ENCODE assay signal across 9 cellular contexts in the genomic region with DNA sequence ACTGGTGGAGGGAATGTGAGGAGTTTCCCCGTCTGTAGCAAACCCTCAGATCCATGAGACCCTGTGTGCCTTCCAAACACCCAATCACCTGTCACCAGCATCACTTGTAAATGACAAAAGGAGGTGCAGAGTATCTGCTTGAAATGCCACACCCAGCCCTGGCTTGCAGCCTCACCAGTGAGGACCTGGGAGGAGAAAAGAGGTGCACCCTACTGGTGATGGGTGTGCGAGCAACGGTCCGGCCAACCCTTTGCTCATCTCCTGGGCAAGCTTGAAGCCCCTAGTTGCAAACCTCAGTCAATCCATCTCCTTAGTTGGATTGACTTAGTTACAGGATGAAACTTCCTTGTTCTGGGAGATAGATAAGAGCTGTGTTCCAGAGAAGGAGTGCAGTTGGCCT.
DNase-seq lines count a peak whose midpoint lies in the region; ATAC-seq, FAIRE-seq and TF ChIP-seq lines count a peak whose summit lies in the region.
"Had no signal": no experiment of that assay in that cellular context is flagged by ENCODE, and none has a peak within 500 bp of the region (broad histone marks: within the 10 kb centered on the region; RNA-seq: fewer than 3 reads in every experiment).

No MANE protein-coding gene starts in this region.

- H3K4me1 ChIP-seq in GM12878 (ENCODE audit: control insufficient read depth, insufficient read depth, low read length): no peaks in the 10 kb centered on the region

- BruUV-seq in GM12878 (replicated peaks; lab: Mats Ljungman, UMichigan): no TSS peak

- DNase-seq in GM06990 (ENCODE audit: extremely low read depth, insufficient read length): no peak
- DNase-seq in GM12878 (ENCODE audit: low read depth, low spot score): no peak
- no peak for DNase-seq in LoVo (ENCODE audit: low spot score)
- DNase-seq in cerebellum (ENCODE audit: low spot score): no peak
- DNase-seq in occipital lobe (lab: John Stamatoyannopoulos, UW): no peak
- no peak for DNase-seq in activated T-cell treated with anti-CD3 and anti-CD28 coated beads, Interleukin-2, amount 50 U/mL, for 1 hour

- H3K9ac ChIP-seq in GM12878 (ENCODE audit: control insufficient read depth, insufficient read depth, low read length): no peak overlapping the region

- H3K36me3 ChIP-seq in GM06990 (ENCODE audit: control insufficient read depth, insufficient read depth, low read length) (no peaks in the 10 kb centered on the region), GM12878 (ENCODE audit: control insufficient read depth in 2 of 2, insufficient read depth in 2 of 2, low read length in 1 of 2) (no peaks in the 10 kb centered on the region)
- H3K36me3 ChIP-seq: SJSA1 had no signal

- FAIRE-seq in GM12878 (lab: Jason Lieb, UNC): peak; percentile 74

- SMC1A ChIA-PET in GM12878 (lab: Charles Lee; ENCODE audit: uncharacterized antibody, unreplicated experiment): interaction anchor here (1.2 to 4.6 kb wide), 4 partner anchors 37 to 193 kb away, joined by 3 to 59 read pairs (median 22); no protein-coding TSS in a partner anchor

- ATAC-seq in GM19043 (IDR thresholded peaks at IDR 0.05; ENCODE audit: low read depth, unreplicated experiment) (peak; percentile 58), HG03460 (IDR thresholded peaks at IDR 0.05; ENCODE audit: unreplicated experiment) (peak; percentile 79), GM12878 (peak; percentile 74)

- 47% methylated on average over 4 of the region's 4 CpGs for WGBS in GM12878 (ENCODE audit: insufficient coverage, insufficient replicate concordance, low lambda C conversion rate, missing lambda C conversion rate)

- in situ Hi-C loops in GM12878 (cut with MboI): loop anchor here (5.0 kb wide), 1 partner anchor 187 kb away; no protein-coding TSS in a partner anchor

- peak; percentile 39; the same call in 1 of the 2 replicates for TF ChIP-seq RAD21 in GM12878 (IDR thresholded peaks at IDR 0.05; ENCODE audit: insufficient read depth, low read depth, low read length)

- CTCF ChIA-PET in GM12878 (lab: Yijun Ruan, JAX): interaction anchor here (0.9 to 4.4 kb wide), 10 partner anchors 14 to 284 kb away, joined by 3 to 74 read pairs (median 4); no protein-coding TSS in a partner anchor

- RAD21 ChIA-PET in GM12878 (lab: Charles Lee; ENCODE audit: unreplicated experiment): interaction anchor here (0.6 to 6.1 kb wide), 7 partner anchors 184 to 588 kb away, joined by 3 to 113 read pairs (median 4); no protein-coding TSS in a partner anchor

- no peaks in the 10 kb centered on the region for H3K9me3 ChIP-seq in GM12878 (replicated peaks; ENCODE audit: control insufficient read depth, insufficient read depth, low read length)
- H3K9me3 ChIP-seq: SJSA1 had no signal

- peak; percentile 47 for TF ChIP-seq CTCF in GM06990 (IDR thresholded peaks at IDR 0.05; ENCODE audit: insufficient read depth, low read length, poor library complexity, severe bottlenecking)
- peak; percentile 37 to 39 (median 38); a peak in 3 of 6 replicates for TF ChIP-seq CTCF in GM12878 (IDR thresholded peaks at IDR 0.05 in 2 of 3, conservative IDR thresholded peaks at IDR 0.05 in 1 of 3; ENCODE audit: control insufficient read depth in 2 of 3, extremely low read depth in 1 of 3, insufficient read depth in 1 of 3, low read depth in 3 of 3, low read length in 3 of 3)

- no peak overlapping the region for H2AFZ ChIP-seq in GM12878 (ENCODE audit: control insufficient read depth, low read depth, low read length)

- no peak for TF ChIP-seq EP300 in GM12878 (IDR thresholded peaks at IDR 0.05; ENCODE audit: borderline replicate concordance in 1 of 2, control insufficient read depth in 1 of 2, low read depth in 2 of 2, low read length in 2 of 2)

- POLR2A ChIA-PET in GM12878 (lab: Charles Lee): interaction anchor here (0.6 to 2.0 kb wide), 2 partner anchors 184 to 191 kb away, joined by 4 to 16 read pairs; no protein-coding TSS in a partner anchor

- H3K4me2 ChIP-seq in GM12878 (ENCODE audit: control insufficient read depth, insufficient read depth): no peak overlapping the region

- no peaks in the 10 kb centered on the region for H3K79me2 ChIP-seq in GM12878 (ENCODE audit: control insufficient read depth, insufficient read depth, low read length)

- H3K27ac ChIP-seq in GM12878 (ENCODE audit: control insufficient read depth, insufficient read depth): no peak overlapping the region
- H3K27ac ChIP-seq: SJSA1 had no signal

- no peaks in the 10 kb centered on the region for H4K20me1 ChIP-seq in GM12878 (ENCODE audit: control insufficient read depth, insufficient read depth)

- H3K27me3 ChIP-seq in GM06990 (replicated peaks; ENCODE audit: control insufficient read depth, insufficient read depth, low read length): no peaks in the 10 kb centered on the region; the same call in 1 of the 2 replicates
- H3K27me3 ChIP-seq in GM12878 (replicated peaks in 1 of 2; ENCODE audit: control insufficient read depth in 2 of 2, insufficient read depth in 2 of 2, low read length in 1 of 2): no peaks in the 10 kb centered on the region
- H3K27me3 ChIP-seq: SJSA1 had no signal

- H3K4me3 ChIP-seq in GM06990 (replicated peaks; ENCODE audit: low read depth, low read length) (no peak overlapping the region), GM12878 (no peak overlapping the region)
- H3K4me3 ChIP-seq: SJSA1 had no signal

- intact Hi-C loops in GM12878 (cut with micrococcal nuclease; ENCODE audit: unreplicated experiment): loop anchor here (5.0 to 10.0 kb wide), 2 partner anchors 62 to 109 kb away; partner anchors contain the start of gene WAPL

- no peak for TF ChIP-seq POLR2A in GM12878 (IDR thresholded peaks at IDR 0.05; ENCODE audit: low read depth, low read length)

TF ChIP-seq in GM12878, 131 proteins besides CTCF, POLR2A, EP300 and RAD21:
- no peak for TF ChIP-seq SPI1 (IDR thresholded peaks at IDR 0.05; ENCODE audit: borderline replicate concordance, insufficient read depth, low read depth, low read length)
- TF ChIP-seq IRF4 (IDR thresholded peaks at IDR 0.05; ENCODE audit: low read depth, low read length): 0 out of 2 replicates have a peak, but pooled peaks have one; percentile 11
- TF ChIP-seq ZNF207 (IDR thresholded peaks at IDR 0.05; ENCODE audit: borderline replicate concordance): no peak
- no peak for TF ChIP-seq ZNF24 (IDR thresholded peaks at IDR 0.05)
